ENCODE assay signal across 12 cellular contexts in genomic region chr2:239441261-239441701, GRCh38. TPM values are rescaled to one million over a fixed set of nuclear protein-coding genes. Genes with fewer than 3 reads are reported as not detected.
DNase-seq lines count a peak whose midpoint lies in the region; ATAC-seq and TF ChIP-seq lines count a peak whose summit lies in the region.
"Had no signal": no experiment of that assay in that cellular context is flagged by ENCODE, and none has a peak within 500 bp of the region (broad histone marks: within the 10 kb centered on the region; RNA-seq: fewer than 3 reads in every experiment).

No MANE protein-coding gene starts in this region.

- H3K9me3 Mint-ChIP-seq in CD14-positive monocyte (peaks cover 0 to 8% (median under 1%) of the 10 kb centered on the region in 7 donors), natural killer cell (no peaks in the 10 kb centered on the region)
- no peaks in the 10 kb centered on the region for H3K9me3 Mint-ChIP-seq in central memory CD8-positive, alpha-beta T cell

- peak overlapping the region; percentile 12 for H3K27ac ChIP-seq in KOPT-K1 (ENCODE audit: low read depth, low read length, poor library complexity, severe bottlenecking)
- peak overlapping the region in 1 of 2 donors; percentile 39 for H3K27ac ChIP-seq in testis
- H3K27ac ChIP-seq: gastroesophageal sphincter had no signal

- H3K9me3 ChIP-seq in KOPT-K1 (ENCODE audit: insufficient read depth, low read length, poor library complexity, severe bottlenecking) (no peaks in the 10 kb centered on the region), testis (no peaks in the 10 kb centered on the region)
- H3K9me3 ChIP-seq: gastroesophageal sphincter had no signal

- H3K27me3 Mint-ChIP-seq in CD14-positive monocyte (ENCODE audit: low read depth in 3 of 3) (peaks cover 18 to 28% (median 27%) of the 10 kb centered on the region in 3 donors), natural killer cell (ENCODE audit: low read depth in 2 of 2) (peaks cover 5 to 17% of the 10 kb centered on the region in 2 donors)
- H3K27me3 Mint-ChIP-seq in central memory CD8-positive, alpha-beta T cell, result peaks cover 51% of the 10 kb centered on the region

- peaks cover 85% of the 10 kb centered on the region for H3K4me1 Mint-ChIP-seq in CD14-positive monocyte
- H3K4me1 Mint-ChIP-seq in central memory CD8-positive, alpha-beta T cell, result peaks cover 31% of the 10 kb centered on the region
- peaks cover 42 to 54% of the 10 kb centered on the region in 2 donors for H3K4me1 Mint-ChIP-seq in natural killer cell

- peak; percentile 62 for ATAC-seq in central memory CD8-positive, alpha-beta T cell (replicated peaks; ENCODE audit: extremely low read depth, poor library complexity, severe bottlenecking)
- ATAC-seq in natural killer cell (peak; percentile 75 to 86 (median 80)), GM18520 (IDR thresholded peaks at IDR 0.05; ENCODE audit: unreplicated experiment) (no peak)
- ATAC-seq: gastroesophageal sphincter had no signal

- intact Hi-C loops in CD14-positive monocyte (cut with micrococcal nuclease) (no loop called here), natural killer cell (cut with micrococcal nuclease) (no loop called here), testis (cut with DNase I; ENCODE audit: low total_unique reads) (no loop called here)

- peaks cover 2 to 10% of the 10 kb centered on the region in 2 donors for H3K36me3 Mint-ChIP-seq in CD14-positive monocyte
- no peaks in the 10 kb centered on the region for H3K36me3 Mint-ChIP-seq in central memory CD8-positive, alpha-beta T cell (ENCODE audit: insufficient read depth)
- H3K36me3 Mint-ChIP-seq in natural killer cell, result no peaks in the 10 kb centered on the region

- no peaks in the 10 kb centered on the region for H3K27me3 ChIP-seq in testis

- H3K36me3 ChIP-seq in KOPT-K1 (ENCODE audit: insufficient read depth, low read length) (no peaks in the 10 kb centered on the region), testis (ENCODE audit: low read depth, missing control alignments) (no peaks in the 10 kb centered on the region)
- H3K36me3 ChIP-seq: gastroesophageal sphincter had no signal

- TF ChIP-seq CTCF in CD14-positive monocyte (IDR thresholded peaks at IDR 0.05) (no peak), natural killer cell (IDR thresholded peaks at IDR 0.05) (no peak), testis (IDR thresholded peaks at IDR 0.05) (no peak)

- TF ChIP-seq POLR2A in testis (IDR thresholded peaks at IDR 0.05), result no peak

- peak overlapping the region; percentile 69 to 87 for H3K4me3 Mint-ChIP-seq in CD14-positive monocyte
- H3K4me3 Mint-ChIP-seq in central memory CD8-positive, alpha-beta T cell, result peak overlapping the region; percentile 66
- peak overlapping the region; percentile 88 for H3K4me3 Mint-ChIP-seq in natural killer cell

- 60% methylated on average over 17 of the region's 17 CpGs for WGBS in testis, 2 donors

- H3K27ac Mint-ChIP-seq in CD14-positive monocyte, result peak overlapping the region in 3 of 7 donors; percentile 25 to 67 (median 30)
- no peak overlapping the region for H3K27ac Mint-ChIP-seq in central memory CD8-positive, alpha-beta T cell (ENCODE audit: low read depth)
- H3K27ac Mint-ChIP-seq in natural killer cell, result peak overlapping the region; percentile 45 to 83

- no peak overlapping the region for H3K4me3 ChIP-seq in testis

- DNase-seq in CD14-positive monocyte (ENCODE audit: low spot score) (no peak), natural killer cell (peak; percentile 35), SHP77 treated with DMSO at 0.1 percent for 48 hours (lab: John Stamatoyannopoulos, UW) (no peak), SKM-1 (lab: John Stamatoyannopoulos, UW; ENCODE audit: unreplicated experiment) (no peak), testis (no peak)
- DNase-seq in central memory CD8-positive, alpha-beta T cell (ENCODE audit: low spot score in 2 of 2), result no peak
- DNase-seq: DMS 273 treated with DMSO at 0.1 percent for 48 hours, naive B cell, NCI-H524 had no signal

- H3K4me1 ChIP-seq in testis, result peaks cover 18% of the 10 kb centered on the region

RNA-seq across cellular contexts. Expression of gene HDAC4, which starts 40.5 kb away (rescaled TPM):
- polyA plus RNA-seq in CD14-positive monocyte (1 to 10 TPM; 3.3 to 4.5 TPM), testis (ENCODE audit: insufficient read depth, low read depth, low replicate concordance) (29.0 TPM)
- total RNA-seq in natural killer cell (100 to 1,000 TPM in 2 of 3 donors, 10 to 100 TPM in 1; 74.9 to 105 (median 100) TPM), testis (10 to 100 TPM; 58.7 to 67.5 TPM)
